In genomic region chr1:32051706-32052105, GRCh38 we compare ENCODE assay signal across 20 cellular contexts. TPM values are rescaled to one million over a fixed set of nuclear protein-coding genes. Genes with fewer than 3 reads are reported as not detected.
A peak's percentile ranks its signal among the peaks of the same experiment; 100 is the strongest.
DNase-seq lines count a peak whose midpoint lies in the region; ATAC-seq and TF ChIP-seq lines count a peak whose summit lies in the region.
"Had no signal": no experiment of that assay in that cellular context is flagged by ENCODE, and none has a peak within 500 bp of the region (broad histone marks: within the 10 kb centered on the region; RNA-seq: fewer than 3 reads in every experiment).

No MANE protein-coding gene starts in this region.

- POLR2A ChIA-PET in OCI-LY7 (lab: Charles Lee), result interaction anchor here (0.9 kb wide), 2 partner anchors 8 to 14 kb away, joined by 3 read pairs; no protein-coding TSS in a partner anchor

- DNase-seq in activated T-cell treated with anti-CD3 and anti-CD28 coated beads, Interleukin-2, amount 50 U/mL, for 72 hours, result no peak
- DNase-seq in activated T-cell treated with anti-CD3 and anti-CD28 coated beads, Interleukin-2, amount 50 U/mL, for 1 hour, result no peak
- DNase-seq in OCI-LY7 (ENCODE audit: low spot score), result no peak
- no peak for DNase-seq in effector memory CD8-positive, alpha-beta T cell
- no peak for DNase-seq in stimulated activated effector memory CD8-positive, alpha-beta T cell treated with anti-CD3 and anti-CD28 coated beads, Interleukin-12 subunit alpha, Interleukin-12 subunit beta, amount 100 ng/mL, for 72 hours (ENCODE audit: low spot score in 2 of 2)
- no peak for DNase-seq in caudate nucleus (lab: John Stamatoyannopoulos, UW)
- DNase-seq in hypothalamus (lab: John Stamatoyannopoulos, UW), result no peak
- DNase-seq in NCI-H2171 treated with DMSO at 0.1 percent for 48 hours (lab: John Stamatoyannopoulos, UW), result no peak
- DNase-seq: activated CD4-positive, alpha-beta T cell treated with anti-CD3 and anti-CD28 coated beads for 48 hours; activated CD8-positive, alpha-beta memory T cell treated with anti-CD3 and anti-CD28 coated beads, Interleukin-2, amount 50 U/mL, for 48 hours; activated gamma-delta T cell; aorta; C1 segment of cervical spinal cord; EL; H7; kidney glomerular epithelial cell; NCI-H1048; NCI-H187 treated with DMSO at 0.1 percent for 48 hours; NCI-H526; nucleus accumbens had no signal

- CTCF ChIA-PET in OCI-LY7 (lab: Charles Lee; ENCODE audit: unreplicated experiment), result no interaction called here

- H3K4me2 ChIP-seq in OCI-LY7 (ENCODE audit: low read length), result no peak overlapping the region

- H3K4me1 Mint-ChIP-seq in activated T-cell treated with anti-CD3 and anti-CD28 coated beads, Interleukin-2, amount 50 U/mL, for 72 hours (ENCODE audit: low read depth), result peaks cover 7% of the 10 kb centered on the region
- peaks cover 3 to 6% of the 10 kb centered on the region in 2 donors for H3K4me1 Mint-ChIP-seq in effector memory CD8-positive, alpha-beta T cell (ENCODE audit: low read depth in 2 of 2)
- H3K4me1 Mint-ChIP-seq in stimulated activated effector memory CD8-positive, alpha-beta T cell treated with anti-CD3 and anti-CD28 coated beads, Interleukin-12 subunit alpha, Interleukin-12 subunit beta, amount 100 ng/mL, for 72 hours, result no peaks in the 10 kb centered on the region

- H3K4me1 ChIP-seq in OCI-LY7 (ENCODE audit: insufficient read depth, low read length, poor library complexity, severe bottlenecking), result no peaks in the 10 kb centered on the region

- H3K27ac ChIP-seq in OCI-LY7 (ENCODE audit: low read depth, low read length, poor library complexity, severe bottlenecking), result no peak overlapping the region
- no peak overlapping the region for H3K27ac ChIP-seq in caudate nucleus (ENCODE audit: low read depth, low read length)

- intact Hi-C loops in OCI-LY7 (cut with micrococcal nuclease; ENCODE audit: unreplicated experiment), result no loop called here

- no peaks in the 10 kb centered on the region for H3K9me2 ChIP-seq in OCI-LY7 (ENCODE audit: insufficient read depth, low read length)

- H2AFZ ChIP-seq in OCI-LY7 (ENCODE audit: low read length), result no peak overlapping the region

- TF ChIP-seq CTCF in OCI-LY7 (conservative IDR thresholded peaks at IDR 0.05; ENCODE audit: low read length), result no peak

- H3K27ac Mint-ChIP-seq in activated T-cell treated with anti-CD3 and anti-CD28 coated beads, Interleukin-2, amount 50 U/mL, for 72 hours, result peak overlapping the region; percentile 86
- H3K27ac Mint-ChIP-seq in effector memory CD8-positive, alpha-beta T cell, result peak overlapping the region; percentile 57 to 66
- H3K27ac Mint-ChIP-seq in stimulated activated effector memory CD8-positive, alpha-beta T cell treated with anti-CD3 and anti-CD28 coated beads, Interleukin-12 subunit alpha, Interleukin-12 subunit beta, amount 100 ng/mL, for 72 hours, result peak overlapping the region; percentile 27

- H3K36me3 Mint-ChIP-seq in activated T-cell treated with anti-CD3 and anti-CD28 coated beads, Interleukin-2, amount 50 U/mL, for 72 hours (ENCODE audit: insufficient read depth in 2 of 2), result peaks cover 8 to 28% of the 10 kb centered on the region in 2 donors
- H3K36me3 Mint-ChIP-seq in effector memory CD8-positive, alpha-beta T cell (ENCODE audit: insufficient read depth), result peaks cover 60% of the 10 kb centered on the region
- H3K36me3 Mint-ChIP-seq in stimulated activated effector memory CD8-positive, alpha-beta T cell treated with anti-CD3 and anti-CD28 coated beads, Interleukin-12 subunit alpha, Interleukin-12 subunit beta, amount 100 ng/mL, for 72 hours, result peaks cover 2% of the 10 kb centered on the region

- peaks cover 98% of the 10 kb centered on the region for H3K36me3 ChIP-seq in OCI-LY7 (ENCODE audit: insufficient read depth, low read length)

- TSS peak; percentile 1 for BruUV-seq in OCI-LY7 (replicated peaks; lab: Mats Ljungman, UMichigan)

- no peak overlapping the region for H3K4me3 Mint-ChIP-seq in activated T-cell treated with anti-CD3 and anti-CD28 coated beads, Interleukin-2, amount 50 U/mL, for 72 hours
- H3K4me3 Mint-ChIP-seq in effector memory CD8-positive, alpha-beta T cell, result no peak overlapping the region
- no peak overlapping the region for H3K4me3 Mint-ChIP-seq in stimulated activated effector memory CD8-positive, alpha-beta T cell treated with anti-CD3 and anti-CD28 coated beads, Interleukin-12 subunit alpha, Interleukin-12 subunit beta, amount 100 ng/mL, for 72 hours

- no peaks in the 10 kb centered on the region for H4K20me1 ChIP-seq in OCI-LY7 (ENCODE audit: insufficient read depth, low read length)

- H3K9me3 Mint-ChIP-seq in activated T-cell treated with anti-CD3 and anti-CD28 coated beads, Interleukin-2, amount 50 U/mL, for 72 hours, result no peaks in the 10 kb centered on the region
- no peaks in the 10 kb centered on the region for H3K9me3 Mint-ChIP-seq in effector memory CD8-positive, alpha-beta T cell
- no peaks in the 10 kb centered on the region for H3K9me3 Mint-ChIP-seq in stimulated activated effector memory CD8-positive, alpha-beta T cell treated with anti-CD3 and anti-CD28 coated beads, Interleukin-12 subunit alpha, Interleukin-12 subunit beta, amount 100 ng/mL, for 72 hours

- H3K9me3 ChIP-seq in OCI-LY7 (ENCODE audit: low read length), result no peaks in the 10 kb centered on the region

- no peaks in the 10 kb centered on the region for H3K27me3 Mint-ChIP-seq in activated T-cell treated with anti-CD3 and anti-CD28 coated beads, Interleukin-2, amount 50 U/mL, for 72 hours (ENCODE audit: low read depth)
- no peaks in the 10 kb centered on the region for H3K27me3 Mint-ChIP-seq in effector memory CD8-positive, alpha-beta T cell

- H3K4me3 ChIP-seq in OCI-LY7 (ENCODE audit: low read depth, low read length, poor library complexity, severe bottlenecking), result no peak overlapping the region

- no peak for ATAC-seq in activated T-cell treated with anti-CD3 and anti-CD28 coated beads, Interleukin-2, amount 50 U/mL, for 72 hours (replicated peaks in 1 of 2)
- no peak for ATAC-seq in effector memory CD8-positive, alpha-beta T cell (replicated peaks)
- no peak for ATAC-seq in stimulated activated effector memory CD8-positive, alpha-beta T cell treated with anti-CD3 and anti-CD28 coated beads, Interleukin-12 subunit alpha, Interleukin-12 subunit beta, amount 100 ng/mL, for 72 hours

- H3K79me2 ChIP-seq in OCI-LY7 (ENCODE audit: insufficient read depth, low read depth, low read length), result no peaks in the 10 kb centered on the region

RNA-seq across cellular contexts. Expression of gene TMEM39B, which starts 21.0 kb away (rescaled TPM):
- 10 to 100 TPM; 28.4 to 38.0 TPM for total RNA-seq in activated T-cell treated with anti-CD3 and anti-CD28 coated beads, Interleukin-2, amount 50 U/mL, for 72 hours
- total RNA-seq in OCI-LY7 (2014; rRNA removed; shearing (Covaris generic)), result 10.0 and 11.3 TPM in 2 replicates
- 35.9 and 38.8 TPM in 2 replicates for total RNA-seq in OCI-LY7 (2022)

RNA-seq across cellular contexts. Expression of gene KHDRBS1, which starts 38.0 kb away (rescaled TPM):
- 100 to 1,000 TPM; 138 to 156 TPM for total RNA-seq in activated T-cell treated with anti-CD3 and anti-CD28 coated beads, Interleukin-2, amount 50 U/mL, for 72 hours
- 87.7 and 94.7 TPM in 2 replicates for total RNA-seq in OCI-LY7 (2014; rRNA removed; shearing (Covaris generic))
- total RNA-seq in OCI-LY7 (2022), result 200 and 220 TPM in 2 replicates

RNA-seq across cellular contexts. Expression of gene KPNA6, which starts 56.1 kb away (rescaled TPM):
- total RNA-seq in activated T-cell treated with anti-CD3 and anti-CD28 coated beads, Interleukin-2, amount 50 U/mL, for 72 hours, result 10 to 100 TPM; 63.3 to 65.8 TPM
- total RNA-seq in OCI-LY7 (2014; rRNA removed; shearing (Covaris generic)), result 16.6 and 19.5 TPM in 2 replicates
- total RNA-seq in OCI-LY7 (2022), result 36.3 and 40.7 TPM in 2 replicates

Comparison
In these comparisons a context has a peak if more than half of its experiments do, and no peak if none do; other contexts are left out.
1. H3K27ac Mint-ChIP-seq: peak in every context shown above with its lines; median percentile 86 in activated T-cell treated with anti-CD3 and anti-CD28 coated beads, Interleukin-2, amount 50 U/mL, for 72 hours; 62 in effector memory CD8-positive, alpha-beta T cell; 27 in stimulated activated effector memory CD8-positive, alpha-beta T cell treated with anti-CD3 and anti-CD28 coated beads, Interleukin-12 subunit alpha, Interleukin-12 subunit beta, amount 100 ng/mL, for 72 hours.